27 cellular contexts compared by ENCODE assay signal in the genomic region with DNA sequence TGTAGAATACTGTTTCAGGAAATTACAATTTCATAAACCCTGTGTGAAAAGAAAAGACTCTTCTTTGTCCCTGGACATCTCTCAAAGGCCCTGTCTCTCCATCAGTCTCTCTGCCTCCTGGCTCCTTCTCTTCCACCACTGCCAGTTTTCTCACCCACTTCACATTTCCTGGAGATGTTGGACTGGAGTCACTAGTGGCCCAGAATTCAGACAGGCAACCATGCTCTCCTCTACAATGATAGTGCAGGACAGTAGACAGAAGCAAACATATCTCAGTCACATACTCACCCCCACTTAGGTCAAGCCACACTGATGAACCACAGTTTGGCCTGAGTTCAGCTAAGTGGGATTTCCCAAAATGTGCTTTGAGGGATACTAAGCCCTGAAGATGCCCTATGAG.
"Had no signal": no experiment of that assay in that cellular context is flagged by ENCODE, and none has a peak within 500 bp of the region (broad histone marks: within the 10 kb centered on the region; RNA-seq: fewer than 3 reads in every experiment).

No MANE protein-coding gene starts in this region.

- H3K4me3 ChIP-seq: ascending aorta, MG63, Peyer's patch had no signal

- H3K36me3 Mint-ChIP-seq: activated naive CD8-positive, alpha-beta T cell had no signal

- H3K27ac Mint-ChIP-seq: activated CD4-positive, alpha-beta T cell treated with anti-CD3 and anti-CD28 coated beads for 36 hours; activated CD4-positive, alpha-beta T cell treated with anti-CD3 and anti-CD28 coated beads, Interleukin-2, amount 10 ng/mL, durations not matched to agents 7 days and 5 days; activated CD8-positive, alpha-beta T cell treated with anti-CD3 and anti-CD28 coated beads, Interleukin-2, amount 10 ng/mL, durations not matched to agents 7 days and 5 days; activated naive CD8-positive, alpha-beta T cell; activated T-cell treated with anti-CD3 and anti-CD28 coated beads, Interleukin-2, amount 50 U/mL, for 24 hours; activated T-helper 2 cell treated with anti-CD3 and anti-CD28 coated beads, Interferon-gamma antibody, Interleukin-2, Interleukin-4, amounts not matched to agents 10 μg/mL and 5 μg/mL and 100 μg/mL, durations not matched to agents 14 hours and 24 hours and 36 hours had no signal

- H3K4me1 Mint-ChIP-seq: activated CD4-positive, alpha-beta T cell treated with anti-CD3 and anti-CD28 coated beads for 36 hours had no signal

- H3K36me3 ChIP-seq: ascending aorta, MG63, Peyer's patch had no signal

- H3K27me3 ChIP-seq: ascending aorta, Peyer's patch had no signal

- H3K9me3 ChIP-seq: ascending aorta, MG63, Peyer's patch had no signal

- H3K27ac ChIP-seq: ascending aorta, Peyer's patch had no signal

- H3K4me3 Mint-ChIP-seq: activated CD4-positive, alpha-beta T cell treated with anti-CD3 and anti-CD28 coated beads for 36 hours; activated CD4-positive, alpha-beta T cell treated with anti-CD3 and anti-CD28 coated beads, Interleukin-2, amount 10 ng/mL, durations not matched to agents 7 days and 5 days; activated CD8-positive, alpha-beta T cell treated with anti-CD3 and anti-CD28 coated beads, Interleukin-2, amount 10 ng/mL, durations not matched to agents 7 days and 5 days; activated naive CD8-positive, alpha-beta T cell; activated T-cell treated with anti-CD3 and anti-CD28 coated beads, Interleukin-2, amount 50 U/mL, for 24 hours had no signal

- H3K4me1 ChIP-seq: ascending aorta, Peyer's patch had no signal

- DNase-seq: activated CD4-positive, alpha-beta T cell treated with anti-CD3 and anti-CD28 coated beads for 36 hours; activated CD4-positive, alpha-beta T cell treated with anti-CD3 and anti-CD28 coated beads, Interleukin-2, amount 10 ng/mL, durations not matched to agents 7 days and 5 days; activated CD4-positive, alpha-beta T cell treated with anti-CD3 and anti-CD28 coated beads, Interleukin-2, amount 50 U/mL, for 48 hours; activated CD8-positive, alpha-beta T cell treated with anti-CD3 and anti-CD28 coated beads, Interleukin-2, amount 10 ng/mL, durations not matched to agents 7 days and 5 days; activated gamma-delta T cell; activated naive CD4-positive, alpha-beta T cell treated with Interleukin-2 at 50 U/mL for 16 hours; activated T-cell treated with anti-CD3 and anti-CD28 coated beads, Interleukin-2, amount 50 U/mL, for 24 hours; amygdala; caudate nucleus; cerebellar nuclear complex; Kasumi-1; KG1; MG63; NCI-H1092; NCI-H1436 treated with DMSO at 0.1 percent for 48 hours; NCI-H1694 treated with DMSO at 0.1 percent for 48 hours; NCI-H2029; NCI-H345; PC-3; Peyer's patch; RPMI8226; SIG-M5; SW 1271; T1000 had no signal

- H3K9me3 Mint-ChIP-seq: activated CD4-positive, alpha-beta T cell treated with anti-CD3 and anti-CD28 coated beads, Interleukin-2, amount 10 ng/mL, durations not matched to agents 7 days and 5 days; activated T-helper 2 cell treated with anti-CD3 and anti-CD28 coated beads, Interferon-gamma antibody, Interleukin-2, Interleukin-4, amounts not matched to agents 10 μg/mL and 5 μg/mL and 100 μg/mL, durations not matched to agents 14 hours and 24 hours and 36 hours had no signal

- ATAC-seq: activated CD4-positive, alpha-beta T cell treated with anti-CD3 and anti-CD28 coated beads for 36 hours; activated CD8-positive, alpha-beta T cell treated with anti-CD3 and anti-CD28 coated beads, Interleukin-2, amount 10 ng/mL, durations not matched to agents 7 days and 5 days; PC-3 had no signal
